ENCODE assay signal across 14 cellular contexts in genomic region chr7:102169651-102170416, GRCh38.
DNase-seq lines count a peak whose midpoint lies in the region; ATAC-seq, FAIRE-seq and TF ChIP-seq lines count a peak whose summit lies in the region.
"Had no signal": no experiment of that assay in that cellular context is flagged by ENCODE, and none has a peak within 500 bp of the region (broad histone marks: within the 10 kb centered on the region; RNA-seq: fewer than 3 reads in every experiment).

No MANE protein-coding gene starts in this region.

- no peaks in the 10 kb centered on the region for H3K27me3 ChIP-seq in AG04450 (ENCODE audit: control insufficient read depth, insufficient read depth, low read length)
- no peaks in the 10 kb centered on the region for H3K27me3 ChIP-seq in SJSA1 (replicated peaks)

- TF ChIP-seq CTCF in AG04450 (IDR thresholded peaks at IDR 0.05; ENCODE audit: low read depth, low read length) (no peak), osteocyte (IDR thresholded peaks at IDR 0.05) (no peak)

- H3K27me3 Mint-ChIP-seq in osteocyte (ENCODE audit: unreplicated experiment) = no peaks in the 10 kb centered on the region
- no peaks in the 10 kb centered on the region for H3K27me3 Mint-ChIP-seq in stimulated activated memory B cell treated with anti-CD40 and anti-IgM and Interleukin-4, amounts not matched to agents 10 μg/mL and 1 μg/mL and 100 μg/mL, for 72 hours

- peaks cover 25% of the 10 kb centered on the region for H3K36me3 ChIP-seq in SJSA1

- POLR2A ChIA-PET in AG04450 (lab: Yijun Ruan, JAX) = no interaction called here

- ATAC-seq in GM21381 (IDR thresholded peaks at IDR 0.05; ENCODE audit: unreplicated experiment) (no peak), GM18520 (IDR thresholded peaks at IDR 0.05; ENCODE audit: unreplicated experiment) (no peak)
- no peak for ATAC-seq in stimulated activated memory B cell treated with anti-CD40 and anti-IgM and Interleukin-4, amounts not matched to agents 10 μg/mL and 1 μg/mL and 100 μg/mL, for 72 hours
- ATAC-seq: Panc1 had no signal

- H3K27ac ChIP-seq in AG04450 (ENCODE audit: low read depth, low read length) (peak overlapping the region; percentile 31), SJSA1 (peak overlapping the region; percentile 33)
- H3K27ac ChIP-seq: HL-60 had no signal

- CTCF ChIA-PET in AG04450 (lab: Charles Lee) = interaction anchor here (1.1 kb wide), 1 partner anchor 567 kb away, joined by 3 read pairs; no protein-coding TSS in a partner anchor

- peaks cover 16% of the 10 kb centered on the region for H3K4me1 Mint-ChIP-seq in osteocyte (ENCODE audit: unreplicated experiment)
- H3K4me1 Mint-ChIP-seq in stimulated activated memory B cell treated with anti-CD40 and anti-IgM and Interleukin-4, amounts not matched to agents 10 μg/mL and 1 μg/mL and 100 μg/mL, for 72 hours = no peaks in the 10 kb centered on the region

- no peak for TF ChIP-seq POLR2A in GM12891 (IDR thresholded peaks at IDR 0.05; ENCODE audit: low read depth, low read length)

- peaks cover 26% of the 10 kb centered on the region for H3K4me1 ChIP-seq in SJSA1 (replicated peaks)

- no peaks in the 10 kb centered on the region for H3K9me3 ChIP-seq in AG04450 (ENCODE audit: control insufficient read depth, insufficient read depth, low read length)
- no peaks in the 10 kb centered on the region for H3K9me3 ChIP-seq in SJSA1 (replicated peaks)

- peak overlapping the region; percentile 69 for H3K4me3 Mint-ChIP-seq in osteocyte (ENCODE audit: unreplicated experiment)
- no peak overlapping the region for H3K4me3 Mint-ChIP-seq in stimulated activated memory B cell treated with anti-CD40 and anti-IgM and Interleukin-4, amounts not matched to agents 10 μg/mL and 1 μg/mL and 100 μg/mL, for 72 hours

- no peak for DNase-seq in AG04450 (ENCODE audit: low read depth, low spot score)
- peak; percentile 56 to 59 for DNase-seq in SJSA1 (ENCODE audit: low read depth in 1 of 2, low spot score in 2 of 2)
- peak; percentile 51 for DNase-seq in fibroblast of peridontal ligament (ENCODE audit: extremely low read depth)
- no peak for DNase-seq in osteocyte (ENCODE audit: extremely low spot score, unreplicated experiment)
- DNase-seq in GM12891 (ENCODE audit: insufficient read length, low spot score) = no peak
- DNase-seq: effector CD8-positive, alpha-beta T cell; GDM1; NCI-H1694 had no signal

- H3K4me3 ChIP-seq in AG04450 (ENCODE audit: low read depth, low read length) (no peak overlapping the region), SJSA1 (no peak overlapping the region)

- H3K9me3 Mint-ChIP-seq in osteocyte (ENCODE audit: unreplicated experiment) = no peaks in the 10 kb centered on the region
- H3K9me3 Mint-ChIP-seq in stimulated activated memory B cell treated with anti-CD40 and anti-IgM and Interleukin-4, amounts not matched to agents 10 μg/mL and 1 μg/mL and 100 μg/mL, for 72 hours = no peaks in the 10 kb centered on the region

- peak overlapping the region; percentile 89 for H3K27ac Mint-ChIP-seq in osteocyte (ENCODE audit: unreplicated experiment)
- H3K27ac Mint-ChIP-seq in stimulated activated memory B cell treated with anti-CD40 and anti-IgM and Interleukin-4, amounts not matched to agents 10 μg/mL and 1 μg/mL and 100 μg/mL, for 72 hours = no peak overlapping the region

- H3K36me3 Mint-ChIP-seq in osteocyte (ENCODE audit: unreplicated experiment) = peaks cover 4% of the 10 kb centered on the region
- peaks cover 39% of the 10 kb centered on the region for H3K36me3 Mint-ChIP-seq in stimulated activated memory B cell treated with anti-CD40 and anti-IgM and Interleukin-4, amounts not matched to agents 10 μg/mL and 1 μg/mL and 100 μg/mL, for 72 hours

- no peak for FAIRE-seq in GM12891 (lab: Jason Lieb, UNC)
- FAIRE-seq: islet of Langerhans had no signal

TF ChIP-seq in GM12891, 5 proteins besides CTCF, POLR2A, EP300 and RAD21:
- TF ChIP-seq POU2F2 (IDR thresholded peaks at IDR 0.05; ENCODE audit: low read depth, low read length) = no peak
- TF ChIP-seq PAX5 (IDR thresholded peaks at IDR 0.05; ENCODE audit: insufficient read depth, low read length, severe bottlenecking) = no peak
- TF ChIP-seq POLR2AphosphoS5 (IDR thresholded peaks at IDR 0.05; ENCODE audit: low read depth, low read length) = no peak
- TF ChIP-seq TAF1 (IDR thresholded peaks at IDR 0.05; ENCODE audit: low read depth, low read length) = no peak
- TF ChIP-seq SPI1 (IDR thresholded peaks at IDR 0.05; ENCODE audit: low read depth, low read length) = no peak

Comparison
In these comparisons a context has a peak if more than half of its experiments do, and no peak if none do; other contexts are left out.
1. DNase-seq: peak in SJSA1 (2 of 2) and fibroblast of peridontal ligament (single experiment); none in AG04450 (single experiment), osteocyte (single experiment) and GM12891 (single experiment).